Comparison of ENCODE assay signal across 8 cellular contexts in the genomic region with DNA sequence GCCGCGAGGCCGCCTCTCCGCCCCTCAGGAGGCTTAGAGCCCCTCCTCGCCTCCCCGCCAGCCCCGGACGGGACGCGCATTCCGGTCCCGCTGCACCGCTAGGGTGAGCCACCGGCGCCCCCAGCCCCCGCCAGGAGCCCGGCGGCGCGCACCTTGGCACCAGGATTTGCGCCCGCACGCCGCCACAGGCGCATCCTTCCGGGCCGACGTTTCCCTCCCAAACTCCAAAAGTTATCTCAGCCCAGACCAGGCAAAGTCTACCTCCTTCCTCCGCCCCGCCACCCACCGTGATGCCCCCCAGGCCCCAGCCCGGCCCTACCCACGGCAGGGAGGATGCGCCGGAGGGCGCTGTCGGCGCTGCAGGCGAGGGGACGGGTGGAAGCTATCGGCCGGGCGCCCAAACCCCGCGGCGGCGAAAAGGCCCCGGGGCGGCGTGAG. TPM values are rescaled to one million over a fixed set of nuclear protein-coding genes. Genes with fewer than 3 reads are reported as not detected.
DNase-seq lines count a peak whose midpoint lies in the region; ATAC-seq and TF ChIP-seq lines count a peak whose summit lies in the region.

No MANE protein-coding gene starts in this region.

- H3K27me3 ChIP-seq in right cardiac atrium (ENCODE audit: control insufficient read depth, insufficient read depth) (no peaks in the 10 kb centered on the region), gastrocnemius medialis (peaks cover 0 to 15% (median 0%) of the 10 kb centered on the region in 3 donors)

- WGBS in right cardiac atrium = under 1% methylated on average over 46 of the region's 50 CpGs

- no peaks in the 10 kb centered on the region for H3K9me3 ChIP-seq in right cardiac atrium (ENCODE audit: control insufficient read depth, low read length)
- no peaks in the 10 kb centered on the region for H3K9me3 ChIP-seq in gastrocnemius medialis

- intact Hi-C loops in right cardiac atrium (cut with DNase I) (no loop called here), gastrocnemius medialis (cut with DNase I; ENCODE audit: low total_unique reads) (no loop called here)

- peak; percentile 14 for DNase-seq in Caki2 (ENCODE audit: low read depth)
- peak; percentile 37 for DNase-seq in NCI-H146 (lab: John Stamatoyannopoulos, UW)
- peak; percentile 21 for DNase-seq in activated naive CD4-positive, alpha-beta T cell treated with anti-CD3 and anti-CD28 coated beads, Interleukin-2, amount 50 U/mL, for 16 hours
- DNase-seq in right cardiac atrium = peak in 1 of 3 donors; percentile 56
- no peak for DNase-seq in gastrocnemius medialis
- no peak for DNase-seq in globus pallidus (ENCODE audit: low spot score)
- DNase-seq in hippocampal formation (lab: John Stamatoyannopoulos, UW) = no peak
- DNase-seq in COLO829 (ENCODE audit: low spot score) = no peak

- H3K4me1 ChIP-seq in right cardiac atrium (ENCODE audit: control insufficient read depth, insufficient read depth, low read length) (no peaks in the 10 kb centered on the region), gastrocnemius medialis (no peaks in the 10 kb centered on the region)

- H3K4me3 ChIP-seq in right cardiac atrium (ENCODE audit: low read length) = peak overlapping the region; percentile 66
- peak overlapping the region; percentile 52 to 56 (median 54) for H3K4me3 ChIP-seq in gastrocnemius medialis

- H3K36me3 ChIP-seq in gastrocnemius medialis = no peaks in the 10 kb centered on the region

- H3K27ac ChIP-seq in right cardiac atrium (ENCODE audit: low read length) (no peak overlapping the region), gastrocnemius medialis (no peak overlapping the region)

- TF ChIP-seq CTCF in gastrocnemius medialis (IDR thresholded peaks at IDR 0.05 in 4 of 5, conservative IDR thresholded peaks at IDR 0.05 in 1 of 5) = no peak

- in situ Hi-C loops in Caki2 (cut with HindIII; ENCODE audit: low pct_unique_long_range_greater_than_20kb, low sequenced_read_pairs) = no loop called here
- in situ Hi-C loops in gastrocnemius medialis (cut with MboI; ENCODE audit: low sequenced_read_pairs in 4 of 4) = no loop called here

- ATAC-seq in right cardiac atrium (peak; percentile 50 to 55), gastrocnemius medialis (peak in 1 of 2 donors; percentile 12)

- no peak for TF ChIP-seq POLR2A in gastrocnemius medialis (IDR thresholded peaks at IDR 0.05)

RNA-seq across cellular contexts. Expression of a gene that starts 0.5 kb away (rescaled TPM):
- total RNA-seq in Caki2 (2014; rRNA removed; shearing (Covaris generic); ENCODE audit: low replicate concordance) = 1.8 and 3.3 TPM in 2 replicates
- total RNA-seq in right cardiac atrium = 1 to 10 TPM; 1.2 TPM
- 1.7 TPM for polyA plus RNA-seq in right cardiac atrium
- 1 to 10 TPM in 2 of 4 donors, under 1 TPM in 2; 0.42 to 2.9 (median 1.3) TPM for total RNA-seq in gastrocnemius medialis

Comparison
In these comparisons a context has a peak if more than half of its experiments do, and no peak if none do; other contexts are left out.
1. DNase-seq: peak in Caki2 (single experiment), NCI-H146 (single experiment) and activated naive CD4-positive, alpha-beta T cell treated with anti-CD3 and anti-CD28 coated beads, Interleukin-2, amount 50 U/mL, for 16 hours (single experiment); none in gastrocnemius medialis (0 of 2), globus pallidus (single experiment), hippocampal formation (0 of 2) and COLO829 (single experiment).